1 cellular context compared by ENCODE assay signal in the genomic region with DNA sequence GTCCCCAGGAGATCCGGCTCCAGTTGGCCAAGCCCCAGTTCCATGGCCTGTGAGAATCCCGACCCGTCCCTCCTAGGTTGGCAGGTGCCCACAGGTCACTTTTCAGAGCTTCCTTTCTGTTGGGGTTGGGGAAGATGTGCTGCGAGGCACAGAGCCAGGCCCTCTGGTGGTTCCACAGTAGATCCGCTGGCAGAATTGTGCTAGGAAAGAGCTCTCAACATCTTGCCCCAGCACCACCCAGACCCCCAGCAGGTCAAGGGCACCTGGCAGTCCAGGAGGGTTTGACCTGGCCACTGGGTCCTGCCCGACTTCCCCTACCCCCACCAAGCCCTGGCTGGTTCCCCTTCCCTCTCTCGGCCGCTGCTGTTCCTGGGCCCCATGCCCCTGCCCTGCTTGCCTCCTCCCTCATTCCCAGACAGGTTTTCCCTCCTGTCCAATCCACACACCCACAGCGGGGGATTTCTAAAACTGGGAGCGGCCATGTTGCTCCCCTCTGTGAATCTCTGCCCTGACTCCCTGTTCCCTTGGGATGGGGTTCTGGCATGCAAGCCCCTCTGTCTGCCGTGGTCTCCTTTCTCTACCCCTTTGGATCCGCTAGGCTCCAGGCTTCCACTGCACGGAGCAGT.
TF ChIP-seq lines count a peak whose summit lies in the region.

No MANE protein-coding gene starts in this region.

TF ChIP-seq in endothelial cell of umbilical vein, 7 proteins besides CTCF, POLR2A, EP300 and RAD21 (continued from another document):
- TF ChIP-seq POLR2AphosphoS5 (IDR thresholded peaks at IDR 0.05; ENCODE audit: insufficient read depth, low read depth, low read length) = no peak
- TF ChIP-seq EZH2 (IDR thresholded peaks at IDR 0.05; ENCODE audit: borderline replicate concordance, low read depth, low read length, severe bottlenecking) = no peak
- TF ChIP-seq MYC (IDR thresholded peaks at IDR 0.05; ENCODE audit: low read depth, low read length) = no peak
- TF ChIP-seq GATA2 (IDR thresholded peaks at IDR 0.05; ENCODE audit: insufficient read depth, insufficient read length, low read depth, low read length) = no peak
- TF ChIP-seq, protein P1, sequence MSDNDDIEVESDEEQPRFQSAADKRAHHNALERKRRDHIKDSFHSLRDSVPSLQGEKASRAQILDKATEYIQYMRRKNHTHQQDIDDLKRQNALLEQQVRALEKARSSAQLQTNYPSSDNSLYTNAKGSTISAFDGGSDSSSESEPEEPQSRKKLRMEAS (IDR thresholded peaks at IDR 0.05; ENCODE audit: insufficient read depth, insufficient read length) = no peak
